In genomic region chr1:54152696-54153095, GRCh38 we compare ENCODE assay signal across 1 cellular context.
TF ChIP-seq lines count a peak whose summit lies in the region.

Gene CDCP2, minus strand, starts transcription at chr1:54153000. Its CDS starts 78 bp downstream, at chr1:54152922.

TF ChIP-seq in GM23338, 12 proteins besides CTCF, POLR2A, EP300 and RAD21 (continued from another document):
- TF ChIP-seq REST (IDR thresholded peaks at IDR 0.05; ENCODE audit: unreplicated experiment) (no peak), STAT1 (IDR thresholded peaks at IDR 0.05; ENCODE audit: unreplicated experiment) (no peak), NANOG (IDR thresholded peaks at IDR 0.05; ENCODE audit: borderline replicate concordance) (no peak), EZH2phosphoT487 (IDR thresholded peaks at IDR 0.05; ENCODE audit: unreplicated experiment) (no peak), ZNF462 (CRISPR knock-in tag; IDR thresholded peaks at IDR 0.05) (no peak), ETS1 (IDR thresholded peaks at IDR 0.05) (no peak), CREB1 (CRISPR knock-in tag; IDR thresholded peaks at IDR 0.05; ENCODE audit: low read depth) (no peak), ZNF114 (CRISPR knock-in tag; IDR thresholded peaks at IDR 0.05) (no peak), EZH2 (IDR thresholded peaks at IDR 0.05; ENCODE audit: low read depth, unreplicated experiment) (no peak), JUNB (IDR thresholded peaks at IDR 0.05; ENCODE audit: unreplicated experiment) (no peak)
